ENCODE assay signal across 8 cellular contexts in genomic region chr9:36488322-36488838, GRCh38.
DNase-seq lines count a peak whose midpoint lies in the region; ATAC-seq lines count a peak whose summit lies in the region.

No MANE protein-coding gene starts in this region.

- peak overlapping the region; percentile 87 for H3K4me3 Mint-ChIP-seq in activated T-helper 1 cell treated with anti-CD3 and anti-CD28 coated beads, Interleukin-12 subunit alpha, Interleukin-12 subunit beta, Interleukin-2, Interleukin-4 antibody, amounts not matched to agents 30 ng/mL and 10 ng/mL and 1 ng/mL, durations not matched to agents 14 hours and 24 hours and 36 hours

- ATAC-seq in HG02610 (IDR thresholded peaks at IDR 0.05; ENCODE audit: unreplicated experiment) (no peak), HG02763 (IDR thresholded peaks at IDR 0.05; ENCODE audit: unreplicated experiment) (no peak)

- H3K9me3 ChIP-seq in HUES64 (ENCODE audit: insufficient read depth, low read depth, low read length): no peaks in the 10 kb centered on the region
- no peaks in the 10 kb centered on the region for H3K9me3 ChIP-seq in iPS-18a (ENCODE audit: control insufficient read depth, low read depth, low read length)

- H3K9ac ChIP-seq in HUES64 (ENCODE audit: low read depth, low read length): peak overlapping the region; percentile 88
- H3K9ac ChIP-seq in iPS-18a (ENCODE audit: low read length): peak overlapping the region; percentile 70

- intact Hi-C loops in activated T-helper 1 cell treated with anti-CD3 and anti-CD28 coated beads, Interleukin-12 subunit alpha, Interleukin-12 subunit beta, Interleukin-2, Interleukin-4 antibody, amounts not matched to agents 30 ng/mL and 10 ng/mL and 1 ng/mL, durations not matched to agents 14 hours and 24 hours and 36 hours (cut with micrococcal nuclease): loop anchor here (1.0 to 10.0 kb wide), 7 partner anchors 17 to 1416 kb away; partner anchors contain the start of genes CLTA, FAM221B, GNE and SLC25A51

- H3K27me3 ChIP-seq in HUES64 (ENCODE audit: insufficient read depth, low read length) (no peaks in the 10 kb centered on the region), iPS-18a (ENCODE audit: control insufficient read depth, insufficient read depth, low read length) (no peaks in the 10 kb centered on the region)

- H3K27ac ChIP-seq in HUES64 (ENCODE audit: low read depth, low read length) (peak overlapping the region; percentile 93), iPS-18a (ENCODE audit: low read length) (peak overlapping the region; percentile 73)

- peak overlapping the region; percentile 72 for H3K4me3 ChIP-seq in HUES64 (ENCODE audit: low read length)
- H3K4me3 ChIP-seq in iPS-18a (ENCODE audit: low read length): peak overlapping the region; percentile 67

- no peaks in the 10 kb centered on the region for H3K9me3 Mint-ChIP-seq in activated T-helper 1 cell treated with anti-CD3 and anti-CD28 coated beads, Interleukin-12 subunit alpha, Interleukin-12 subunit beta, Interleukin-2, Interleukin-4 antibody, amounts not matched to agents 30 ng/mL and 10 ng/mL and 1 ng/mL, durations not matched to agents 14 hours and 24 hours and 36 hours

- H3K4me1 ChIP-seq in HUES64 (ENCODE audit: insufficient read depth, low read length) (peaks cover 50% of the 10 kb centered on the region), iPS-18a (ENCODE audit: control insufficient read depth, low read depth, low read length) (peaks cover 38% of the 10 kb centered on the region)

- H3K27ac Mint-ChIP-seq in activated T-helper 1 cell treated with anti-CD3 and anti-CD28 coated beads, Interleukin-12 subunit alpha, Interleukin-12 subunit beta, Interleukin-2, Interleukin-4 antibody, amounts not matched to agents 30 ng/mL and 10 ng/mL and 1 ng/mL, durations not matched to agents 14 hours and 24 hours and 36 hours: peak overlapping the region; percentile 87

- H3K36me3 ChIP-seq in HUES64 (ENCODE audit: insufficient read depth, low read length): no peaks in the 10 kb centered on the region
- no peaks in the 10 kb centered on the region for H3K36me3 ChIP-seq in iPS-18a (ENCODE audit: control insufficient read depth, low read depth, low read length)

- 23% methylated on average over 7 of the region's 7 CpGs for WGBS in HUES64

- peaks cover 59% of the 10 kb centered on the region for H3K4me1 Mint-ChIP-seq in activated T-helper 1 cell treated with anti-CD3 and anti-CD28 coated beads, Interleukin-12 subunit alpha, Interleukin-12 subunit beta, Interleukin-2, Interleukin-4 antibody, amounts not matched to agents 30 ng/mL and 10 ng/mL and 1 ng/mL, durations not matched to agents 14 hours and 24 hours and 36 hours (ENCODE audit: low read depth)

- H3K36me3 Mint-ChIP-seq in activated T-helper 1 cell treated with anti-CD3 and anti-CD28 coated beads, Interleukin-12 subunit alpha, Interleukin-12 subunit beta, Interleukin-2, Interleukin-4 antibody, amounts not matched to agents 30 ng/mL and 10 ng/mL and 1 ng/mL, durations not matched to agents 14 hours and 24 hours and 36 hours (ENCODE audit: low read depth): peaks cover 7% of the 10 kb centered on the region

- no peak for DNase-seq in activated T-helper 1 cell treated with anti-CD3 and anti-CD28 coated beads, Interleukin-12 subunit alpha, Interleukin-12 subunit beta, Interleukin-2, Interleukin-4 antibody, amounts not matched to agents 30 ng/mL and 10 ng/mL and 1 ng/mL, durations not matched to agents 14 hours and 24 hours and 36 hours (ENCODE audit: low spot score)
- peak; percentile 7 to 16 for DNase-seq in stimulated activated CD4-positive, alpha-beta T cell treated with anti-CD3 and anti-CD28 coated beads, Interleukin-4, amount 100 ng/mL, for 4 hours
- no peak for DNase-seq in NCI-H524 treated with DMSO at 0.1 percent for 48 hours (lab: John Stamatoyannopoulos, UW)
- no peak for DNase-seq in NCI-H2107 treated with DMSO at 0.1 percent for 48 hours (lab: John Stamatoyannopoulos, UW; ENCODE audit: unreplicated experiment)

- no peaks in the 10 kb centered on the region for H3K27me3 Mint-ChIP-seq in activated T-helper 1 cell treated with anti-CD3 and anti-CD28 coated beads, Interleukin-12 subunit alpha, Interleukin-12 subunit beta, Interleukin-2, Interleukin-4 antibody, amounts not matched to agents 30 ng/mL and 10 ng/mL and 1 ng/mL, durations not matched to agents 14 hours and 24 hours and 36 hours (ENCODE audit: insufficient read depth)

Comparison
In these comparisons a context has a peak if more than half of its experiments do, and no peak if none do; other contexts are left out.
1. DNase-seq: peak in stimulated activated CD4-positive, alpha-beta T cell treated with anti-CD3 and anti-CD28 coated beads, Interleukin-4, amount 100 ng/mL, for 4 hours (2 of 2); none in activated T-helper 1 cell treated with anti-CD3 and anti-CD28 coated beads, Interleukin-12 subunit alpha, Interleukin-12 subunit beta, Interleukin-2, Interleukin-4 antibody, amounts not matched to agents 30 ng/mL and 10 ng/mL and 1 ng/mL, durations not matched to agents 14 hours and 24 hours and 36 hours (single experiment), NCI-H524 treated with DMSO at 0.1 percent for 48 hours (single experiment) and NCI-H2107 treated with DMSO at 0.1 percent for 48 hours (single experiment).